In the genomic region with DNA sequence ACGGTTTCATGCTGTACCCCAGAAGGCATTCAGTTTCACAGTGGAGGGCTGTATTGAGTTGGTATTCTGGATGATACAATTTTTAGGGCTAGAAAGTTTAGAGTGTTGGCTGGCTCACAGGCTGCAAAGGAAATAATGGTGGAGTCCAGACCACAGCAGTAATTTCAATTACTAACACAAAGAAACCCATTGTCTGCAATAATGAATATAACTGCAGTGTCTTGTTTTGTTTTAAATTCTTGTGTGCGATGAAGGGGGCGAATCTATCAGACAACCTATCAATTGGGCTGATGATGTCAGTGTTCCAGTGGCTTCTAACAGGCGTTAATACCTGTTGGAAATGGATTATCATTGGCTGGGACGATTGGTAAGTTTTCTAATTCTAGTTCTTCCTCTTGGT, we compare ENCODE assay signal across 10 cellular contexts. TPM values are rescaled to one million over a fixed set of nuclear protein-coding genes. Genes with fewer than 3 reads are reported as not detected.
DNase-seq lines count a peak whose midpoint lies in the region; ATAC-seq and TF ChIP-seq lines count a peak whose summit lies in the region.
"Had no signal": no experiment of that assay in that cellular context is flagged by ENCODE, and none has a peak within 500 bp of the region (broad histone marks: within the 10 kb centered on the region; RNA-seq: fewer than 3 reads in every experiment).

No MANE protein-coding gene starts in this region.

- peaks cover 16 to 42% (median 32%) of the 10 kb centered on the region in 3 donors for H3K4me1 Mint-ChIP-seq in IgD-negative memory B cell
- peaks cover 53% of the 10 kb centered on the region for H3K4me1 Mint-ChIP-seq in central memory CD8-positive, alpha-beta T cell

- H3K9me3 ChIP-seq in A673 (ENCODE audit: low read depth, low read length, poor library complexity, severe bottlenecking) (no peaks in the 10 kb centered on the region), muscle layer of colon (ENCODE audit: low read length) (no peaks in the 10 kb centered on the region), tibial nerve (no peaks in the 10 kb centered on the region)

- no peak for TF ChIP-seq EP300 in tibial nerve (IDR thresholded peaks at IDR 0.05)

- intact Hi-C loops in A673 (cut with micrococcal nuclease; ENCODE audit: unreplicated experiment): no loop called here

- no peaks in the 10 kb centered on the region for H3K36me3 ChIP-seq in A673 (ENCODE audit: insufficient read depth, low read length, poor library complexity, severe bottlenecking)
- peaks cover 6% of the 10 kb centered on the region for H3K36me3 ChIP-seq in muscle layer of colon (ENCODE audit: insufficient read depth, low read length)
- peaks cover 0 to 3% (median 0%) of the 10 kb centered on the region in 3 donors for H3K36me3 ChIP-seq in tibial nerve

- WGBS in tibial nerve, 2 donors: 21 to 37% methylated on average over 5 of the region's 5 CpGs

- BruUV-seq in A673 (replicated peaks; lab: Mats Ljungman, UMichigan): TSS peak; percentile 41

- no peaks in the 10 kb centered on the region for H3K9me3 Mint-ChIP-seq in IgD-negative memory B cell
- H3K9me3 Mint-ChIP-seq in central memory CD8-positive, alpha-beta T cell: no peaks in the 10 kb centered on the region

- H3K27ac Mint-ChIP-seq in IgD-negative memory B cell: peak overlapping the region in 2 of 3 donors; percentile 7 to 94
- peak overlapping the region; percentile 98 for H3K27ac Mint-ChIP-seq in central memory CD8-positive, alpha-beta T cell (ENCODE audit: low read depth)

- H3K4me1 ChIP-seq in A673 (ENCODE audit: insufficient read depth, low read length, poor library complexity, severe bottlenecking): no peaks in the 10 kb centered on the region
- H3K4me1 ChIP-seq in muscle layer of colon (ENCODE audit: insufficient read depth, low read length): peaks cover 36% of the 10 kb centered on the region
- H3K4me1 ChIP-seq in tibial nerve: peaks cover 0 to 74% (median 32%) of the 10 kb centered on the region in 4 donors

- peak overlapping the region; percentile 98 for H3K9ac ChIP-seq in muscle layer of colon (ENCODE audit: low read length)

- CTCF ChIA-PET in A673 (lab: Charles Lee): no interaction called here

- no peaks in the 10 kb centered on the region for H3K27me3 Mint-ChIP-seq in IgD-negative memory B cell
- H3K27me3 Mint-ChIP-seq in central memory CD8-positive, alpha-beta T cell: no peaks in the 10 kb centered on the region

- POLR2A ChIA-PET in A673 (lab: Charles Lee; ENCODE audit: low non-redundant PET): no interaction called here

- H3K4me3 Mint-ChIP-seq in IgD-negative memory B cell: peak overlapping the region in 3 of 4 donors; percentile 3 to 97 (median 96)
- peak overlapping the region; percentile 90 for H3K4me3 Mint-ChIP-seq in central memory CD8-positive, alpha-beta T cell

- peaks cover 9% of the 10 kb centered on the region for H3K36me3 Mint-ChIP-seq in IgD-negative memory B cell
- H3K36me3 Mint-ChIP-seq in central memory CD8-positive, alpha-beta T cell (ENCODE audit: insufficient read depth): peaks cover 37% of the 10 kb centered on the region

- DNase-seq in A673 (ENCODE audit: low spot score) (no peak), tibial nerve (ENCODE audit: low spot score in 2 of 2) (no peak), RKO (ENCODE audit: low spot score) (no peak), amygdala (lab: John Stamatoyannopoulos, UW) (no peak)
- DNase-seq in central memory CD8-positive, alpha-beta T cell (ENCODE audit: low spot score in 2 of 2): no peak
- DNase-seq: effector memory CD4-positive, alpha-beta T cell; NCI-H774 had no signal

- no peak for ATAC-seq in central memory CD8-positive, alpha-beta T cell (replicated peaks; ENCODE audit: extremely low read depth, poor library complexity, severe bottlenecking)
- ATAC-seq in HG03354 (IDR thresholded peaks at IDR 0.05; ENCODE audit: poor library complexity, severe bottlenecking, unreplicated experiment): no peak

- TF ChIP-seq POLR2A in tibial nerve (IDR thresholded peaks at IDR 0.05): no peak

- H3K27ac ChIP-seq in A673 (ENCODE audit: low read depth, low read length, poor library complexity, severe bottlenecking) (no peak overlapping the region), muscle layer of colon (ENCODE audit: low read depth, low read length) (peak overlapping the region; percentile 51), tibial nerve (peak overlapping the region in 2 of 4 donors; percentile 94 to 100)

- H3K4me3 ChIP-seq in A673 (ENCODE audit: low read depth, low read length, poor library complexity, severe bottlenecking): peak overlapping the region; percentile 74
- H3K4me3 ChIP-seq in muscle layer of colon (ENCODE audit: low read depth in 1 of 2, low read length in 2 of 2): peak overlapping the region; percentile 88 to 96
- H3K4me3 ChIP-seq in tibial nerve: peak overlapping the region in 2 of 4 donors; percentile 94 to 97

- no peaks in the 10 kb centered on the region for H3K27me3 ChIP-seq in A673 (replicated peaks; ENCODE audit: insufficient read depth, low read depth, low read length, poor library complexity)
- H3K27me3 ChIP-seq in muscle layer of colon (ENCODE audit: control insufficient read depth in 1 of 2, insufficient read depth in 2 of 2, low read length in 2 of 2): no peaks in the 10 kb centered on the region
- no peaks in the 10 kb centered on the region for H3K27me3 ChIP-seq in tibial nerve

- TF ChIP-seq CTCF in A673 (conservative IDR thresholded peaks at IDR 0.05; ENCODE audit: low read depth, low read length): no peak
- no peak for TF ChIP-seq CTCF in tibial nerve (IDR thresholded peaks at IDR 0.05)

RNA-seq across cellular contexts. Expression of a gene that starts 1.5 kb away (rescaled TPM):
- 19.5 and 29.1 TPM in 2 replicates for total RNA-seq in A673 (2021)
- 13.7 TPM for polyA plus RNA-seq in IgD-negative memory B cell
- total RNA-seq in tibial nerve: 1 to 10 TPM; 5.9 to 7.2 (median 7.1) TPM

RNA-seq across cellular contexts. Expression of a gene that starts 43.8 kb away (rescaled TPM):
- total RNA-seq in A673 (2021) (12.3 and 14.6 TPM in 2 replicates), tibial nerve (10 to 100 TPM; 36.0 to 56.8 (median 51.2) TPM)
- 17.4 TPM for polyA plus RNA-seq in IgD-negative memory B cell

RNA-seq across cellular contexts. Expression of a gene that starts 46.6 kb away (rescaled TPM):
- total RNA-seq in A673 (2021) (0.15 and 0.66 TPM in 2 replicates), tibial nerve (1 to 10 TPM in 1 of 4 donors, under 1 TPM in 3; 0.30 to 1.3 (median 0.71) TPM)
- not detected for polyA plus RNA-seq in IgD-negative memory B cell

RNA-seq across cellular contexts. Expression of a gene that starts 56.5 kb away (rescaled TPM):
- total RNA-seq in A673 (2021) (6.2 and 11.2 TPM in 2 replicates), tibial nerve (10 to 100 TPM; 49.8 to 68.6 (median 56.6) TPM)
- polyA plus RNA-seq in IgD-negative memory B cell: 19.8 TPM
